ENCODE assay signal across 1 cellular context in genomic region chr6:43250992-43251373, GRCh38.
TF ChIP-seq lines count a peak whose summit lies in the region.

No MANE protein-coding gene starts in this region.

TF ChIP-seq in K562, 482 proteins besides CTCF, POLR2A, EP300 and RAD21:
- TF ChIP-seq THRA (IDR thresholded peaks at IDR 0.05) (no peak), MEIS2 (IDR thresholded peaks at IDR 0.05; ENCODE audit: partially characterized antibody) (peak; percentile 49), BRF1 (IDR thresholded peaks at IDR 0.05; ENCODE audit: borderline replicate concordance, extremely low read depth, insufficient read length) (no peak), GATA2 (CRISPR knock-in tag; IDR thresholded peaks at IDR 0.05) (no peak), PBX2 (CRISPR knock-in tag; IDR thresholded peaks at IDR 0.05; ENCODE audit: low read depth) (no peak), PBX2 (tag; conservative IDR thresholded peaks at IDR 0.05; ENCODE audit: low read depth) (peak; percentile 65), NCOA4 (IDR thresholded peaks at IDR 0.05; ENCODE audit: partially characterized antibody) (no peak), ZFPM2 (CRISPR knock-in tag; IDR thresholded peaks at IDR 0.05) (no peak), TFAM (CRISPR knock-in tag; conservative IDR thresholded peaks at IDR 0.05) (no peak), IRF2 (CRISPR knock-in tag; IDR thresholded peaks at IDR 0.05) (no peak), RBM25 (IDR thresholded peaks at IDR 0.05; ENCODE audit: low read depth, low read length, severe bottlenecking) (no peak), NCOR1 (IDR thresholded peaks at IDR 0.05) (no peak), FUS (optimal IDR thresholded peaks at IDR 0.05; ENCODE audit: low read depth, low read length) (no peak), CUX1 (CRISPR knock-in tag; IDR thresholded peaks at IDR 0.05) (no peak), MAX (CRISPR knock-in tag; IDR thresholded peaks at IDR 0.05) (no peak), GTF2F1 (IDR thresholded peaks at IDR 0.05; ENCODE audit: low read depth, low read length) (no peak), ZBTB11 (CRISPR knock-in tag; IDR thresholded peaks at IDR 0.05) (no peak)
- TF ChIP-seq, protein P1, sequence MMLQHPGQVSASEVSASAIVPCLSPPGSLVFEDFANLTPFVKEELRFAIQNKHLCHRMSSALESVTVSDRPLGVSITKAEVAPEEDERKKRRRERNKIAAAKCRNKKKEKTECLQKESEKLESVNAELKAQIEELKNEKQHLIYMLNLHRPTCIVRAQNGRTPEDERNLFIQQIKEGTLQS (IDR thresholded peaks at IDR 0.05), result no peak
- TF ChIP-seq, protein P1 (CRISPR knock-in tag; conservative IDR thresholded peaks at IDR 0.05), result no peak
- TF ChIP-seq, protein P2, sequence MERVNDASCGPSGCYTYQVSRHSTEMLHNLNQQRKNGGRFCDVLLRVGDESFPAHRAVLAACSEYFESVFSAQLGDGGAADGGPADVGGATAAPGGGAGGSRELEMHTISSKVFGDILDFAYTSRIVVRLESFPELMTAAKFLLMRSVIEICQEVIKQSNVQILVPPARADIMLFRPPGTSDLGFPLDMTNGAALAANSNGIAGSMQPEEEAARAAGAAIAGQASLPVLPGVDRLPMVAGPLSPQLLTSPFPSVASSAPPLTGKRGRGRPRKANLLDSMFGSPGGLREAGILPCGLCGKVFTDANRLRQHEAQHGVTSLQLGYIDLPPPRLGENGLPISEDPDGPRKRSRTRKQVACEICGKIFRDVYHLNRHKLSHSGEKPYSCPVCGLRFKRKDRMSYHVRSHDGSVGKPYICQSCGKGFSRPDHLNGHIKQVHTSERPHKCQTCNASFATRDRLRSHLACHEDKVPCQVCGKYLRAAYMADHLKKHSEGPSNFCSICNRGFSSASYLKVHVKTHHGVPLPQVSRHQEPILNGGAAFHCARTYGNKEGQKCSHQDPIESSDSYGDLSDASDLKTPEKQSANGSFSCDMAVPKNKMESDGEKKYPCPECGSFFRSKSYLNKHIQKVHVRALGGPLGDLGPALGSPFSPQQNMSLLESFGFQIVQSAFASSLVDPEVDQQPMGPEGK (CRISPR knock-in tag; IDR thresholded peaks at IDR 0.05; ENCODE audit: borderline replicate concordance), result no peak
- TF ChIP-seq, protein P3, sequence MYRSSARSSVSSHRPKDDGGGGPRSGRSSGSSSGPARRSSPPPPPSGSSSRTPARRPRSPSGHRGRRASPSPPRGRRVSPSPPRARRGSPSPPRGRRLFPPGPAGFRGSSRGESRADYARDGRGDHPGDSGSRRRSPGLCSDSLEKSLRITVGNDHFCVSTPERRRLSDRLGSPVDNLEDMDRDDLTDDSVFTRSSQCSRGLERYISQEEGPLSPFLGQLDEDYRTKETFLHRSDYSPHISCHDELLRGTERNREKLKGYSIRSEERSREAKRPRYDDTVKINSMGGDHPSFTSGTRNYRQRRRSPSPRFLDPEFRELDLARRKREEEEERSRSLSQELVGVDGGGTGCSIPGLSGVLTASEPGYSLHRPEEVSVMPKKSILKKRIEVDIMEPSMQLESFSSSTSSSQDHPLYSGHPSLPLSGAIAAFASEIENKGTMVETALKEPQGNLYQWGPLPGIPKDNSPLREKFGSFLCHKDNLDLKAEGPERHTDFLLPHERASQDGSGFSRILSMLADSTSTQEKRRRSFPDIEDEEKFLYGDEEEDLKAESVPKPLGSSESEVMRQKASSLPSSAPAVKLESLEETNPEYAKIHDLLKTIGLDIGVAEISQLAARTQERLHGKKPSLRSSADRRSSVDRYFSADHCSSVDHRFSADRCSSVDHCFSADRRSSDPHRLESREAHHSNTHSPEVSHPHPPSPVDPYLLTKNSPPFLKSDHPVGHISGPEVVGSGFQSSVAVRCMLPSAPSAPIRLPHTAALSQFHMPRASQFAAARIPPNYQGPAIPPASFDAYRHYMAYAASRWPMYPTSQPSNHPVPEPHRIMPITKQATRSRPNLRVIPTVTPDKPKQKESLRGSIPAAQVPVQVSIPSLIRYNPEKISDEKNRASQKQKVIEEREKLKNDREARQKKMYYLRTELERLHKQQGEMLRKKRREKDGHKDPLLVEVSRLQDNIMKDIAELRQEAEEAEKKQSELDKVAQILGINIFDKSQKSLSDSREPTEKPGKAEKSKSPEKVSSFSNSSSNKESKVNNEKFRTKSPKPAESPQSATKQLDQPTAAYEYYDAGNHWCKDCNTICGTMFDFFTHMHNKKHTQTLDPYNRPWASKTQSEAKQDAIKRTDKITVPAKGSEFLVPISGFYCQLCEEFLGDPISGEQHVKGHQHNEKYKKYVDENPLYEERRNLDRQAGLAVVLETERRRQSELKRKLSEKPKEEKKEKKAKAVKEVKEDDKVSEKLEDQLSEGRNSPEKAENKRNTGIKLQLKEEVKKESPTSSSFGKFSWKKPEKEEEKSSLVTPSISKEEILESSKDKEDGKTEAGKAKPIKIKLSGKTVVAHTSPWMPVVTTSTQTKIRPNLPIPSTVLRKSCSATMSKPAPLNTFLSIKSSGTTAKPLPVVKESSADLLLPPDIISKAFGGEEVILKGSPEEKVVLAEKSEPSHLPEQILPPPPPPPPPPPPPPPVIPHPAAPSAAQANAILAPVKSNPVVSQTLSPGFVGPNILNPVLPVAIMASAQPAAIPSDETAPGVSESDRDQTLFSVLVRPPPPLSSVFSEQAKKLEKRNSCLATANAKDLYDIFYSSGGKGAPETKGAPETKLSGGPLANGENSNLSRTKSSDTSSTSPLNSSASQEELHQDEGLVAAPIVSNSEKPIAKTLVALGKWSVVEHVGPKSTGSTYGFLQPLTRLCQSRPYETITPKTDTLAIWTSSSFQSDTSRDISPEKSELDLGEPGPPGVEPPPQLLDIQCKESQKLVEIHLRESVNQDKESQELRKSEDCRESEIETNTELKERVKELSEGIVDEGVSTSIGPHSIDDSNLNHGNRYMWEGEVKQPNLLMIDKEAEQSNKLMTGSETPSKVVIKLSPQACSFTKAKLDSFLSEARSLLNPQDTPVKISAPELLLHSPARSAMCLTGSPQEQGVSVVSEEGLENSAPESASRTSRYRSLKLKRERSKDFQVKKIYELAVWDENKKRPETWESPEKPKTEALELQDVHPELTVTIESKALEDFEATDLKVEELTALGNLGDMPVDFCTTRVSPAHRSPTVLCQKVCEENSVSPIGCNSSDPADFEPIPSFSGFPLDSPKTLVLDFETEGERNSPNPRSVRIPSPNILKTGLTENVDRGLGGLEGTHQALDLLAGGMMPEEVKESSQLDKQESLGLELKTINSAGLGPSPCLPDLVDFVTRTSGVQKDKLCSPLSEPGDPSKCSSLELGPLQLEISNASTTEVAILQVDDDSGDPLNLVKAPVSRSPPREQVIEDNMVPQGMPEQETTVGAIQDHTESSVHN (IDR thresholded peaks at IDR 0.05; ENCODE audit: borderline replicate concordance in 1 of 2, low read depth in 1 of 2), result no peak
- TF ChIP-seq, protein P4, sequence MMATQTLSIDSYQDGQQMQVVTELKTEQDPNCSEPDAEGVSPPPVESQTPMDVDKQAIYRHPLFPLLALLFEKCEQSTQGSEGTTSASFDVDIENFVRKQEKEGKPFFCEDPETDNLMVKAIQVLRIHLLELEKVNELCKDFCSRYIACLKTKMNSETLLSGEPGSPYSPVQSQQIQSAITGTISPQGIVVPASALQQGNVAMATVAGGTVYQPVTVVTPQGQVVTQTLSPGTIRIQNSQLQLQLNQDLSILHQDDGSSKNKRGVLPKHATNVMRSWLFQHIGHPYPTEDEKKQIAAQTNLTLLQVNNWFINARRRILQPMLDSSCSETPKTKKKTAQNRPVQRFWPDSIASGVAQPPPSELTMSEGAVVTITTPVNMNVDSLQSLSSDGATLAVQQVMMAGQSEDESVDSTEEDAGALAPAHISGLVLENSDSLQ (IDR thresholded peaks at IDR 0.05), result peak; percentile 93
